ENCODE assay signal across 16 cellular contexts in genomic region chr3:139532996-139533395, GRCh38. TPM values are rescaled to one million over a fixed set of nuclear protein-coding genes. Genes with fewer than 3 reads are reported as not detected.
DNase-seq lines count a peak whose midpoint lies in the region; ATAC-seq and TF ChIP-seq lines count a peak whose summit lies in the region.
"Had no signal": no experiment of that assay in that cellular context is flagged by ENCODE, and none has a peak within 500 bp of the region (broad histone marks: within the 10 kb centered on the region; RNA-seq: fewer than 3 reads in every experiment).

No MANE protein-coding gene starts in this region.

- H4K91ac ChIP-seq in mesenchymal stem cell (ENCODE audit: low read length) = no peak overlapping the region

- intact Hi-C loops in sciatic nerve (cut with DNase I) = no loop called here

- no peak for TF ChIP-seq CTCF in astrocyte of the spinal cord (IDR thresholded peaks at IDR 0.05; ENCODE audit: low read depth, low read length)

- no peak overlapping the region for H3K4ac ChIP-seq in mesenchymal stem cell (ENCODE audit: low read depth in 1 of 2, low read length in 2 of 2)

- in situ Hi-C loops in astrocyte of the spinal cord (cut with HindIII; ENCODE audit: low sequenced_read_pairs) = no loop called here

- peaks cover 6% of the 10 kb centered on the region for H3K4me1 ChIP-seq in mesenchymal stem cell (ENCODE audit: control insufficient read depth, insufficient read depth, low read depth, low read length)

- no peak overlapping the region for H3K23ac ChIP-seq in mesenchymal stem cell (ENCODE audit: low read length in 2 of 2)

- DNase-seq in NCI-H1092 treated with DMSO at 0.1 percent for 48 hours (lab: John Stamatoyannopoulos, UW) = peak; percentile 68
- DNase-seq in NCI-H1092 (lab: John Stamatoyannopoulos, UW) = no peak
- peak; percentile 47 for DNase-seq in astrocyte of the spinal cord (ENCODE audit: low read depth, low spot score)
- peak in 41 of 51 donors; percentile 7 to 78 (median 34) for DNase-seq in hypothalamus (lab: John Stamatoyannopoulos, UW)
- no peak for DNase-seq in sciatic nerve (ENCODE audit: low spot score)
- DNase-seq in mesenchymal stem cell = no peak
- DNase-seq in COLO668 (lab: John Stamatoyannopoulos, UW; ENCODE audit: unreplicated experiment) = no peak
- DNase-seq: 8988T; activated CD8-positive, alpha-beta memory T cell treated with anti-CD3 and anti-CD28 coated beads, Interleukin-2, amount 50 U/mL, for 4 hours; effector memory CD8-positive, alpha-beta T cell; NCI-H510A treated with DMSO at 0.1 percent for 48 hours had no signal

- no peaks in the 10 kb centered on the region for H3K79me1 ChIP-seq in mesenchymal stem cell (replicated peaks; ENCODE audit: low read length, poor library complexity, severe bottlenecking)

- H2AFZ ChIP-seq in mesenchymal stem cell (ENCODE audit: low read depth, low read length) = no peak overlapping the region

- no peak overlapping the region for H3K4me3 ChIP-seq in astrocyte of the spinal cord (ENCODE audit: low read depth, low read length)
- H3K4me3 ChIP-seq in mesenchymal stem cell (ENCODE audit: insufficient read depth in 1 of 2, low read depth in 1 of 2, low read length in 2 of 2) = no peak overlapping the region

- H2BK120ac ChIP-seq in mesenchymal stem cell (ENCODE audit: low read depth, low read length) = no peak overlapping the region

- H2BK12ac ChIP-seq in mesenchymal stem cell (ENCODE audit: low read length in 2 of 2) = no peak overlapping the region

- ATAC-seq in sciatic nerve = peak; percentile 8
- no peak for ATAC-seq in HG03175 (IDR thresholded peaks at IDR 0.05; ENCODE audit: unreplicated experiment)
- ATAC-seq: effector memory CD8-positive, alpha-beta T cell had no signal

- no peak overlapping the region for H3K18ac ChIP-seq in mesenchymal stem cell (ENCODE audit: low read depth in 1 of 2, low read length in 2 of 2)

- no peak overlapping the region for H4K8ac ChIP-seq in mesenchymal stem cell (ENCODE audit: low read length)

- H2AK5ac ChIP-seq in mesenchymal stem cell (ENCODE audit: low read length, severe bottlenecking) = no peak overlapping the region

- no peak overlapping the region for H2BK15ac ChIP-seq in mesenchymal stem cell (ENCODE audit: low read depth, poor library complexity, severe bottlenecking)

- H3K36me3 ChIP-seq in mesenchymal stem cell (ENCODE audit: control insufficient read depth in 1 of 2, insufficient read depth in 2 of 2, low read depth in 1 of 2, low read length in 2 of 2) = no peaks in the 10 kb centered on the region

- H3K14ac ChIP-seq in mesenchymal stem cell (ENCODE audit: low read length in 2 of 2) = no peak overlapping the region

- WGBS in mesenchymal stem cell = 91% methylated on average over 7 of the region's 7 CpGs

- H3K9ac ChIP-seq in mesenchymal stem cell (ENCODE audit: low read length) = no peak overlapping the region

- H3K27me3 ChIP-seq in mesenchymal stem cell (ENCODE audit: control insufficient read depth in 1 of 2, insufficient read depth in 1 of 2, low read length in 2 of 2) = peaks cover 0 to 14% of the 10 kb centered on the region in 2 experiments

- H3K9me3 ChIP-seq in mesenchymal stem cell (ENCODE audit: control insufficient read depth, low read length) = no peaks in the 10 kb centered on the region

- H2BK5ac ChIP-seq in mesenchymal stem cell (ENCODE audit: low read depth, low read length, poor library complexity, severe bottlenecking) = no peak overlapping the region

- H3K4me2 ChIP-seq in mesenchymal stem cell (ENCODE audit: low read length, poor library complexity, severe bottlenecking) = no peak overlapping the region

- no peak overlapping the region for H3K27ac ChIP-seq in mesenchymal stem cell (ENCODE audit: low read length, poor library complexity, severe bottlenecking)

RNA-seq across cellular contexts. Expression of gene RBP1, which starts 6.5 kb away (rescaled TPM):
- total RNA-seq in sciatic nerve = 6.4 TPM
- polyA plus RNA-seq in mesenchymal stem cell (2013, experiment 1 of 2) = 4.0 TPM
- 4.3 TPM for polyA plus RNA-seq in mesenchymal stem cell (2013, experiment 2 of 2)

RNA-seq across cellular contexts. Expression of gene RBP2, which starts 56.7 kb away (rescaled TPM):
- not detected for total RNA-seq in sciatic nerve
- polyA plus RNA-seq in mesenchymal stem cell (2013, experiment 1 of 2) = not detected
- not detected for polyA plus RNA-seq in mesenchymal stem cell (2013, experiment 2 of 2)
- total RNA-seq: M059J, mononuclear cell, skeletal muscle tissue, ureter had no signal

Comparison
In these comparisons a context has a peak if more than half of its experiments do, and no peak if none do; other contexts are left out.
1. DNase-seq: peak in NCI-H1092 treated with DMSO at 0.1 percent for 48 hours (single experiment), astrocyte of the spinal cord (single experiment) and hypothalamus (41 of 51); none in NCI-H1092 (single experiment), sciatic nerve (single experiment), mesenchymal stem cell (single experiment) and COLO668 (single experiment).